Comparison of ENCODE assay signal across 8 cellular contexts in genomic region chr5:10306806-10307205, GRCh38. TPM values are rescaled to one million over a fixed set of nuclear protein-coding genes. Genes with fewer than 3 reads are reported as not detected.
A peak's percentile ranks its signal among the peaks of the same experiment; 100 is the strongest.
DNase-seq lines count a peak whose midpoint lies in the region; ATAC-seq and TF ChIP-seq lines count a peak whose summit lies in the region.

No MANE protein-coding gene starts in this region.

- TF ChIP-seq CTCF in BE2C (IDR thresholded peaks at IDR 0.05; ENCODE audit: low read depth, low read length): no peak
- TF ChIP-seq CTCF in choroid plexus epithelial cell (conservative IDR thresholded peaks at IDR 0.05; ENCODE audit: low read depth, low read length): no peak

- H3K4me3 ChIP-seq in BE2C (ENCODE audit: low read depth, low read length) (peak overlapping the region; percentile 55), choroid plexus epithelial cell (ENCODE audit: low read depth, low read length) (peak overlapping the region; percentile 85)

- ATAC-seq in naive thymus-derived CD8-positive, alpha-beta T cell: no peak
- no peak for ATAC-seq in GM18867 (IDR thresholded peaks at IDR 0.05; ENCODE audit: unreplicated experiment)

- peaks cover 5 to 28% (median 25%) of the 10 kb centered on the region in 5 donors for H3K27me3 Mint-ChIP-seq in naive thymus-derived CD8-positive, alpha-beta T cell

- DNase-seq in BE2C (no peak), NCI-H1417 (lab: John Stamatoyannopoulos, UW) (peak; percentile 58 to 88 (median 84)), choroid plexus epithelial cell (ENCODE audit: low read depth) (no peak), GM19238 (ENCODE audit: insufficient read length, low spot score) (no peak), NCI-H526 (lab: John Stamatoyannopoulos, UW) (no peak), NCI-H345 (lab: John Stamatoyannopoulos, UW) (no peak)
- DNase-seq in naive thymus-derived CD8-positive, alpha-beta T cell: no peak

- no peaks in the 10 kb centered on the region for H3K9me3 ChIP-seq in BE2C

- POLR2A ChIA-PET in naive thymus-derived CD8-positive, alpha-beta T cell (lab: Charles Lee): no interaction called here

- peak overlapping the region; percentile 16 to 96 (median 86) for H3K4me3 Mint-ChIP-seq in naive thymus-derived CD8-positive, alpha-beta T cell

- no peaks in the 10 kb centered on the region for H3K9me3 Mint-ChIP-seq in naive thymus-derived CD8-positive, alpha-beta T cell

- no peaks in the 10 kb centered on the region for H3K27me3 ChIP-seq in BE2C

- H3K4me1 Mint-ChIP-seq in naive thymus-derived CD8-positive, alpha-beta T cell: peaks cover 5 to 9% (median 6%) of the 10 kb centered on the region in 4 donors

- peaks cover 4% of the 10 kb centered on the region; the same call in 1 of the 2 replicates for H3K4me1 ChIP-seq in BE2C

- H3K36me3 ChIP-seq in BE2C: no peaks in the 10 kb centered on the region

- no peaks in the 10 kb centered on the region for H3K36me3 Mint-ChIP-seq in naive thymus-derived CD8-positive, alpha-beta T cell

- H3K27ac Mint-ChIP-seq in naive thymus-derived CD8-positive, alpha-beta T cell: peak overlapping the region in 1 of 10 donors; percentile 34

RNA-seq across cellular contexts. Expression of gene CMBL, which starts 0.9 kb away (rescaled TPM):
- 2.4 TPM for polyA plus RNA-seq in BE2C (2012; ENCODE audit: insufficient read depth, insufficient read length, low read depth)
- under 1 TPM; 0.36 to 0.69 TPM for total RNA-seq in naive thymus-derived CD8-positive, alpha-beta T cell
- polyA plus RNA-seq in naive thymus-derived CD8-positive, alpha-beta T cell: under 1 TPM; 0.35 to 0.65 (median 0.51) TPM

RNA-seq across cellular contexts. Expression of gene MARCHF6, which starts 46.7 kb away (rescaled TPM):
- 87.7 TPM for polyA plus RNA-seq in BE2C (2012; ENCODE audit: insufficient read depth, insufficient read length, low read depth)
- total RNA-seq in naive thymus-derived CD8-positive, alpha-beta T cell: 100 to 1,000 TPM; 197 to 198 TPM
- polyA plus RNA-seq in naive thymus-derived CD8-positive, alpha-beta T cell: 10 to 100 TPM; 31.5 to 44.0 (median 38.0) TPM

RNA-seq across cellular contexts. Expression of gene CCT5, which starts 56.7 kb away (rescaled TPM):
- polyA plus RNA-seq in BE2C (2012; ENCODE audit: insufficient read depth, insufficient read length, low read depth): 519 TPM
- 100 to 1,000 TPM; 103 to 116 TPM for total RNA-seq in naive thymus-derived CD8-positive, alpha-beta T cell
- 100 to 1,000 TPM; 195 to 216 (median 196) TPM for polyA plus RNA-seq in naive thymus-derived CD8-positive, alpha-beta T cell

RNA-seq across cellular contexts. Expression of gene ATPSCKMT, which starts 57.1 kb away (rescaled TPM):
- polyA plus RNA-seq in BE2C (2012; ENCODE audit: insufficient read depth, insufficient read length, low read depth): 30.5 TPM
- total RNA-seq in naive thymus-derived CD8-positive, alpha-beta T cell: 10 to 100 TPM; 16.8 to 20.7 TPM
- 10 to 100 TPM; 10.1 to 18.3 (median 14.3) TPM for polyA plus RNA-seq in naive thymus-derived CD8-positive, alpha-beta T cell

Comparison
In these comparisons a context has a peak if more than half of its experiments do, and no peak if none do; other contexts are left out.
1. DNase-seq: peak in NCI-H1417 (3 of 3); none in BE2C (single experiment), choroid plexus epithelial cell (single experiment), naive thymus-derived CD8-positive, alpha-beta T cell (0 of 10), GM19238 (single experiment), NCI-H526 (0 of 2) and NCI-H345 (single experiment).